ENCODE assay signal across 24 cellular contexts in genomic region chr14:89158701-89159100, GRCh38.
"Had no signal": no experiment of that assay in that cellular context is flagged by ENCODE, and none has a peak within 500 bp of the region (broad histone marks: within the 10 kb centered on the region; RNA-seq: fewer than 3 reads in every experiment).

No MANE protein-coding gene starts in this region.

- ATAC-seq: esophagus mucosa; gastrocnemius medialis; mucosa of descending colon; psoas muscle; stimulated activated effector memory CD8-positive, alpha-beta T cell treated with anti-CD3 and anti-CD28 coated beads, Interleukin-12 subunit alpha, Interleukin-12 subunit beta, amount 100 ng/mL, for 72 hours; stimulated activated naive CD8-positive, alpha-beta T cell treated with anti-CD3 and anti-CD28 coated beads, Interleukin-15, Interleukin-2, amounts not matched to agents 100 U/mL and 50 U/mL, for 24 hours had no signal

- H3K4me1 ChIP-seq: gastrocnemius medialis, psoas muscle, sigmoid colon, testis had no signal

- H3K27ac ChIP-seq: epithelial cell of prostate, gastrocnemius medialis, ovary, psoas muscle, sigmoid colon, testis, tibial artery had no signal

- H3K36me3 ChIP-seq: ovary had no signal

- H3K4me3 ChIP-seq: gastrocnemius medialis, lung, mucosa of descending colon, ovary, psoas muscle, sigmoid colon, testis, tibial artery had no signal

- FAIRE-seq: keratinocyte, urothelium cell line had no signal

- DNase-seq: cortex of kidney; endodermal cell; foreskin fibroblast; gastrocnemius medialis; head of caudate nucleus; mucosa of descending colon; naive B cell; occipital lobe; ovary; psoas muscle; right cardiac atrium; sigmoid colon; stimulated activated CD4-positive, alpha-beta T cell treated with anti-CD3 and anti-CD28 coated beads, Interleukin-2, amount 100 ng/mL, for 24 hours; stimulated activated CD4-positive, alpha-beta T cell treated with anti-CD3 and anti-CD28 coated beads, Interleukin-4, amount 100 ng/mL, for 24 hours; stimulated activated naive CD8-positive, alpha-beta T cell treated with anti-CD3 and anti-CD28 coated beads, Interleukin-15, Interleukin-2, amounts not matched to agents 100 U/mL and 50 U/mL, for 24 hours; substantia nigra; testis; tibial artery had no signal

- H3K9me3 ChIP-seq: gastrocnemius medialis, mucosa of descending colon, ovary, psoas muscle, sigmoid colon, testis, tibial artery had no signal

- H3K27me3 ChIP-seq: gastrocnemius medialis, ovary, sigmoid colon, testis, tibial artery had no signal
